In the genomic region with DNA sequence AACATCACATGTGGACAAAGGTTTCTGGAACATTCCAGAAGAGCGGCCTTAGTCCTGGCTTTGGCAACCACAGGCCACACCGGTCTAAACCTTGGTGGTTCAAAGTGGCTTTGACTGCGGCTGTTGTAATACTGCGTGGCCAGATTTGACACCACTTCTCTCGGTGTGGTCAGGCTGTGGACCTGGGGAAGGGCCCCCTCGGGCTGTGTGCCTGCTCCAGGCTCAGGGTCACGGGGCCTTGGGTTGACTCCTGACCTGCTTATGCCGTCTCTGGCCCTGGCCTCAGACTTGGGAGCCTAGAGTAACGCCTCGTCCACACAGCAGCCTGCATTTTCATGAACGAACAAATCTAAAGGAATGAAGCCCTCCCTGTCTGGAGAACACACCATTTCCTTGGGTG, we compare ENCODE assay signal across 21 cellular contexts.
"Had no signal": no experiment of that assay in that cellular context is flagged by ENCODE, and none has a peak within 500 bp of the region (broad histone marks: within the 10 kb centered on the region; RNA-seq: fewer than 3 reads in every experiment).

No MANE protein-coding gene starts in this region.

- H3K27me3 Mint-ChIP-seq: activated naive CD4-positive, alpha-beta T cell treated with anti-CD3 and anti-CD28 coated beads, Interleukin-2, amount 10 ng/mL, durations not matched to agents 7 days and 5 days; dendritic cell treated with granulocyte-macrophage colony-stimulating factor and Interleukin-4, amounts not matched to agents 40 ng/mL and 50 ng/mL, for 4 days; naive B cell had no signal

- H3K9me3 Mint-ChIP-seq: activated naive CD4-positive, alpha-beta T cell treated with anti-CD3 and anti-CD28 coated beads, Interleukin-2, amount 10 ng/mL, durations not matched to agents 7 days and 5 days; dendritic cell treated with granulocyte-macrophage colony-stimulating factor and Interleukin-4, amounts not matched to agents 40 ng/mL and 50 ng/mL, for 4 days; T-helper 2 cell treated with Interferon-gamma antibody and Interleukin-4, amounts not matched to agents 5 μg/mL and 100 μg/mL, for 36 hours had no signal

- H3K36me3 ChIP-seq: right atrium auricular region, transverse colon, uterus had no signal

- H3K27ac Mint-ChIP-seq: activated naive CD4-positive, alpha-beta T cell treated with anti-CD3 and anti-CD28 coated beads, Interleukin-2, amount 10 ng/mL, durations not matched to agents 7 days and 5 days; dendritic cell treated with granulocyte-macrophage colony-stimulating factor and Interleukin-4, amounts not matched to agents 40 ng/mL and 50 ng/mL, for 4 days; mesothelial cell of epicardium; T-helper 2 cell treated with Interferon-gamma antibody and Interleukin-4, amounts not matched to agents 5 μg/mL and 100 μg/mL, for 36 hours had no signal

- H3K4me1 Mint-ChIP-seq: activated naive CD4-positive, alpha-beta T cell treated with anti-CD3 and anti-CD28 coated beads, Interleukin-2, amount 10 ng/mL, durations not matched to agents 7 days and 5 days; mesothelial cell of epicardium; naive B cell had no signal

- ATAC-seq: left cardiac atrium had no signal

- DNase-seq: activated CD4-positive, alpha-beta T cell treated with anti-CD3 and anti-CD28 coated beads for 4 hours; activated CD4-positive, alpha-beta T cell treated with anti-CD3 and anti-CD28 coated beads, Interleukin-2, amount 50 U/mL, for 4 hours; activated gamma-delta T cell; activated naive CD4-positive, alpha-beta T cell treated with anti-CD3 and anti-CD28 coated beads, Interleukin-2, amount 10 ng/mL, durations not matched to agents 7 days and 5 days; activated T-cell treated with anti-CD3 and anti-CD28 coated beads, Interleukin-2, amount 50 U/mL, for 1 hour; amniotic stem cell; central memory CD4-positive, alpha-beta T cell; effector CD8-positive, alpha-beta T cell; left cardiac atrium; mammary epithelial cell; naive B cell; occipital lobe; stimulated activated naive CD4-positive, alpha-beta T cell treated with Interleukin-2 at 50 U/mL for 16 hours; T-helper 1 cell; testis; uterus had no signal

- H3K4me1 ChIP-seq: right atrium auricular region, testis, transverse colon, uterus had no signal

- H3K36me3 Mint-ChIP-seq: activated naive CD4-positive, alpha-beta T cell treated with anti-CD3 and anti-CD28 coated beads, Interleukin-2, amount 10 ng/mL, durations not matched to agents 7 days and 5 days; mesothelial cell of epicardium; naive B cell had no signal

- H3K27me3 ChIP-seq: right atrium auricular region, testis, transverse colon, uterus had no signal

- H3K9me3 ChIP-seq: right atrium auricular region, testis, transverse colon, uterus had no signal

- H3K4me3 Mint-ChIP-seq: activated naive CD4-positive, alpha-beta T cell treated with anti-CD3 and anti-CD28 coated beads, Interleukin-2, amount 10 ng/mL, durations not matched to agents 7 days and 5 days; dendritic cell treated with granulocyte-macrophage colony-stimulating factor and Interleukin-4, amounts not matched to agents 40 ng/mL and 50 ng/mL, for 4 days; mesothelial cell of epicardium; naive B cell; T-helper 2 cell treated with Interferon-gamma antibody and Interleukin-4, amounts not matched to agents 5 μg/mL and 100 μg/mL, for 36 hours had no signal

- H3K4me3 ChIP-seq: right atrium auricular region, testis, transverse colon, uterus had no signal

- H3K27ac ChIP-seq: right atrium auricular region, testis, transverse colon, uterus had no signal
